22 cellular contexts compared by ENCODE assay signal in genomic region chr2:162016080-162016479, GRCh38. TPM values are rescaled to one million over a fixed set of nuclear protein-coding genes. Genes with fewer than 3 reads are reported as not detected.
A peak's percentile ranks its signal among the peaks of the same experiment; 100 is the strongest.
DNase-seq lines count a peak whose midpoint lies in the region; ATAC-seq and TF ChIP-seq lines count a peak whose summit lies in the region.
"Had no signal": no experiment of that assay in that cellular context is flagged by ENCODE, and none has a peak within 500 bp of the region (broad histone marks: within the 10 kb centered on the region; RNA-seq: fewer than 3 reads in every experiment).

No MANE protein-coding gene starts in this region.

- dilution Hi-C loops in IMR-90 (cut with HindIII; ENCODE audit: low sequenced_read_pairs, unreplicated experiment) = no loop called here

- no peak for TF ChIP-seq RAD21 in IMR-90 (IDR thresholded peaks at IDR 0.05; ENCODE audit: low read length)

- CTCF ChIA-PET in IMR-90 (lab: Yijun Ruan, JAX) = no interaction called here

- no peak overlapping the region for H2BK120ac ChIP-seq in IMR-90 (ENCODE audit: low read depth, low read length)

- no peak overlapping the region for H2AK9ac ChIP-seq in IMR-90 (replicated peaks; ENCODE audit: low read depth, low read length, poor library complexity)

- H3K9me3 ChIP-seq in CD4-positive, CD25-positive, alpha-beta regulatory T cell (ENCODE audit: control insufficient read depth in 2 of 2, low read length in 2 of 2) = no peaks in the 10 kb centered on the region
- H3K9me3 ChIP-seq in IMR-90 (ENCODE audit: control insufficient read depth, insufficient read depth, low read length) (no peaks in the 10 kb centered on the region), gastrocnemius medialis (no peaks in the 10 kb centered on the region)
- H3K9me3 ChIP-seq: HAP-1 had no signal

- no peaks in the 10 kb centered on the region for H3K79me1 ChIP-seq in IMR-90 (ENCODE audit: low read depth in 1 of 2, low read length in 2 of 2)

- peaks cover 84% of the 10 kb centered on the region for H3K36me3 Mint-ChIP-seq in T-helper 1 cell treated with Interleukin-12 subunit alpha and Interleukin-12 subunit beta and Interleukin-4 antibody, amounts not matched to agents 30 μg/mL and 1 μg/mL, for 36 hours (ENCODE audit: low read depth)
- H3K36me3 Mint-ChIP-seq in CD4-positive, CD25-positive, alpha-beta regulatory T cell = peaks cover 31% of the 10 kb centered on the region
- peaks cover 89% of the 10 kb centered on the region for H3K36me3 Mint-ChIP-seq in activated T-helper 17 cell treated with anti-CD3 and anti-CD28 coated beads, Interleukin-2, amount 50 U/mL, for 72 hours (ENCODE audit: low read depth)

- H3K9me1 ChIP-seq in IMR-90 (ENCODE audit: insufficient read depth, low read length) = peaks cover 2% of the 10 kb centered on the region; the same call in 1 of the 2 replicates

- peaks cover 35% of the 10 kb centered on the region for H3K4me1 ChIP-seq in CD4-positive, CD25-positive, alpha-beta regulatory T cell (ENCODE audit: control insufficient read depth, insufficient read depth, low read length, poor library complexity, severe bottlenecking)
- H3K4me1 ChIP-seq in IMR-90 (ENCODE audit: control insufficient read depth, insufficient read depth, low read length) = no peaks in the 10 kb centered on the region
- H3K4me1 ChIP-seq in gastrocnemius medialis = no peaks in the 10 kb centered on the region

- POLR2A ChIA-PET in IMR-90 (lab: Charles Lee; ENCODE audit: unreplicated experiment) = no interaction called here

- intact Hi-C loops in IMR-90 (cut with micrococcal nuclease) = no loop called here
- intact Hi-C loops in gastrocnemius medialis (cut with DNase I; ENCODE audit: low total_unique reads) = no loop called here

- H4K5ac ChIP-seq in IMR-90 (ENCODE audit: low read depth, low read length) = no peak overlapping the region

- in situ Hi-C loops in IMR-90 (cut with MboI; ENCODE audit: low sequenced_read_pairs) (no loop called here), gastrocnemius medialis (cut with MboI; ENCODE audit: low sequenced_read_pairs in 4 of 4) (loop anchor here in 2 of 4 donors (10.0 to 25.0 kb wide), 2 partner anchors 109 to 296 kb away; partner anchors contain the start of gene IFIH1 (in 1 of the 2))

- DNase-seq in T-helper 1 cell (no peak), IMR-90 (no peak), NCI-H2227 treated with DMSO at 0.1 percent for 48 hours (lab: John Stamatoyannopoulos, UW) (no peak), substantia nigra (lab: John Stamatoyannopoulos, UW) (no peak), gastrocnemius medialis (no peak)
- DNase-seq in CD4-positive, CD25-positive, alpha-beta regulatory T cell = no peak
- DNase-seq: DMS53, GM23248, KG1, MV-4-11, NCI-H1417, NCI-H187, NCI-H2107, NCI-H226, NCI-H524 treated with DMSO at 0.1 percent for 48 hours, PC-3 had no signal

- H3K36me3 ChIP-seq in CD4-positive, CD25-positive, alpha-beta regulatory T cell (ENCODE audit: control insufficient read depth, insufficient read depth, low read length) = peaks cover 4% of the 10 kb centered on the region
- H3K36me3 ChIP-seq in IMR-90 (ENCODE audit: control insufficient read depth, insufficient read depth, low read length) (peaks cover 16% of the 10 kb centered on the region), gastrocnemius medialis (no peaks in the 10 kb centered on the region)
- H3K36me3 ChIP-seq: HAP-1 had no signal

- H3K9ac ChIP-seq in IMR-90 (ENCODE audit: low read depth, low read length) = no peak overlapping the region
- H3K9ac ChIP-seq: GM23248 had no signal

- peaks cover 61% of the 10 kb centered on the region for H3K4me1 Mint-ChIP-seq in T-helper 1 cell treated with Interleukin-12 subunit alpha and Interleukin-12 subunit beta and Interleukin-4 antibody, amounts not matched to agents 30 μg/mL and 1 μg/mL, for 36 hours (ENCODE audit: low read depth)
- peaks cover 26 to 52% (median 42%) of the 10 kb centered on the region in 4 donors for H3K4me1 Mint-ChIP-seq in CD4-positive, CD25-positive, alpha-beta regulatory T cell
- H3K4me1 Mint-ChIP-seq in activated T-helper 17 cell treated with anti-CD3 and anti-CD28 coated beads, Interleukin-2, amount 50 U/mL, for 72 hours = peaks cover 39% of the 10 kb centered on the region

- H3K27ac Mint-ChIP-seq in T-helper 1 cell treated with Interleukin-12 subunit alpha and Interleukin-12 subunit beta and Interleukin-4 antibody, amounts not matched to agents 30 μg/mL and 1 μg/mL, for 36 hours = peak overlapping the region; percentile 90
- peak overlapping the region in 2 of 3 donors; percentile 89 to 94 for H3K27ac Mint-ChIP-seq in CD4-positive, CD25-positive, alpha-beta regulatory T cell
- peak overlapping the region; percentile 26 for H3K27ac Mint-ChIP-seq in activated T-helper 17 cell treated with anti-CD3 and anti-CD28 coated beads, Interleukin-2, amount 50 U/mL, for 72 hours
- H3K27ac Mint-ChIP-seq: B cell had no signal

- no peak overlapping the region for H2AK5ac ChIP-seq in IMR-90 (ENCODE audit: low read depth, low read length)

- no peak overlapping the region for H3K23ac ChIP-seq in IMR-90 (ENCODE audit: low read depth, low read length)

- peak overlapping the region; percentile 23 for H3K4me3 Mint-ChIP-seq in T-helper 1 cell treated with Interleukin-12 subunit alpha and Interleukin-12 subunit beta and Interleukin-4 antibody, amounts not matched to agents 30 μg/mL and 1 μg/mL, for 36 hours
- peak overlapping the region in 1 of 4 donors; percentile 13 for H3K4me3 Mint-ChIP-seq in CD4-positive, CD25-positive, alpha-beta regulatory T cell
- peak overlapping the region; percentile 34 for H3K4me3 Mint-ChIP-seq in activated T-helper 17 cell treated with anti-CD3 and anti-CD28 coated beads, Interleukin-2, amount 50 U/mL, for 72 hours
- H3K4me3 Mint-ChIP-seq: B cell had no signal

- H2AFZ ChIP-seq in IMR-90 (replicated peaks; ENCODE audit: low read length, poor library complexity) = no peak overlapping the region
- H2AFZ ChIP-seq: GM23248 had no signal

- no peak overlapping the region for H4K8ac ChIP-seq in IMR-90 (ENCODE audit: low read depth in 2 of 2, low read length in 2 of 2)

- no peak overlapping the region for H3K14ac ChIP-seq in IMR-90 (replicated peaks; ENCODE audit: low read depth, low read length)

- H3K27me3 ChIP-seq in CD4-positive, CD25-positive, alpha-beta regulatory T cell (ENCODE audit: control insufficient read depth, insufficient read depth, low read length) = no peaks in the 10 kb centered on the region
- H3K27me3 ChIP-seq in IMR-90 (ENCODE audit: control insufficient read depth, insufficient read depth, low read length) (no peaks in the 10 kb centered on the region), gastrocnemius medialis (no peaks in the 10 kb centered on the region)

- no peaks in the 10 kb centered on the region for H3K27me3 Mint-ChIP-seq in T-helper 1 cell treated with Interleukin-12 subunit alpha and Interleukin-12 subunit beta and Interleukin-4 antibody, amounts not matched to agents 30 μg/mL and 1 μg/mL, for 36 hours (ENCODE audit: low read depth)
- no peaks in the 10 kb centered on the region for H3K27me3 Mint-ChIP-seq in CD4-positive, CD25-positive, alpha-beta regulatory T cell
- no peaks in the 10 kb centered on the region for H3K27me3 Mint-ChIP-seq in activated T-helper 17 cell treated with anti-CD3 and anti-CD28 coated beads, Interleukin-2, amount 50 U/mL, for 72 hours

- TF ChIP-seq POLR2A in IMR-90 (IDR thresholded peaks at IDR 0.05; ENCODE audit: low read depth, low read length) (no peak), gastrocnemius medialis (IDR thresholded peaks at IDR 0.05) (no peak)

- TF ChIP-seq CTCF in IMR-90 (conservative IDR thresholded peaks at IDR 0.05; ENCODE audit: low read depth, low read length) (no peak), gastrocnemius medialis (IDR thresholded peaks at IDR 0.05 in 4 of 5, conservative IDR thresholded peaks at IDR 0.05 in 1 of 5) (no peak)

- no peak overlapping the region for H3K18ac ChIP-seq in IMR-90 (ENCODE audit: low read depth, low read length)

- no peaks in the 10 kb centered on the region for H3K9me3 Mint-ChIP-seq in T-helper 1 cell treated with Interleukin-12 subunit alpha and Interleukin-12 subunit beta and Interleukin-4 antibody, amounts not matched to agents 30 μg/mL and 1 μg/mL, for 36 hours
- H3K9me3 Mint-ChIP-seq in CD4-positive, CD25-positive, alpha-beta regulatory T cell = no peaks in the 10 kb centered on the region
- H3K9me3 Mint-ChIP-seq in activated T-helper 17 cell treated with anti-CD3 and anti-CD28 coated beads, Interleukin-2, amount 50 U/mL, for 72 hours = no peaks in the 10 kb centered on the region

- H2BK5ac ChIP-seq in IMR-90 (ENCODE audit: low read depth, low read length, poor library complexity, severe bottlenecking) = no peak overlapping the region

- H3K27ac ChIP-seq in CD4-positive, CD25-positive, alpha-beta regulatory T cell (ENCODE audit: insufficient read depth, low read length, poor library complexity, severe bottlenecking) = peak overlapping the region; percentile 36
- no peak overlapping the region for H3K27ac ChIP-seq in IMR-90 (ENCODE audit: insufficient read depth, low read length)
- H3K27ac ChIP-seq in substantia nigra (ENCODE audit: low read depth, low read length, poor library complexity, severe bottlenecking) = no peak overlapping the region
- no peak overlapping the region for H3K27ac ChIP-seq in gastrocnemius medialis
- H3K27ac ChIP-seq: 22Rv1, GM23248, RWPE1 had no signal

- H3K4me3 ChIP-seq in CD4-positive, CD25-positive, alpha-beta regulatory T cell (ENCODE audit: low read depth, low read length) = no peak overlapping the region
- no peak overlapping the region for H3K4me3 ChIP-seq in IMR-90 (ENCODE audit: insufficient read depth, low read depth, low read length)
- H3K4me3 ChIP-seq in gastrocnemius medialis = no peak overlapping the region
- H3K4me3 ChIP-seq: GM23248, HAP-1 had no signal

- whole genome bisulfite sequencing in IMR-90 (ENCODE audit: extremely low coverage in 2 of 2, insufficient read length in 1 of 2), 2 experiments = no CpG with 5 or more reads among the region's 2 CpGs

- no peak overlapping the region for H3K4me2 ChIP-seq in IMR-90 (ENCODE audit: low read depth, low read length)

- H3K4ac ChIP-seq in IMR-90 (ENCODE audit: low read depth, low read length) = no peak overlapping the region

- H3K56ac ChIP-seq in IMR-90 (ENCODE audit: extremely low read depth, insufficient read depth, low read length) = no peak overlapping the region

- no peak overlapping the region for H2BK15ac ChIP-seq in IMR-90 (ENCODE audit: low read depth, low read length)

- H2BK20ac ChIP-seq in IMR-90 (ENCODE audit: low read depth, low read length) = no peak overlapping the region

- H4K91ac ChIP-seq in IMR-90 (ENCODE audit: insufficient read depth, low read depth, low read length) = no peak overlapping the region

- no peaks in the 10 kb centered on the region for H4K20me1 ChIP-seq in IMR-90 (ENCODE audit: insufficient read depth, low read length)

- no TSS peak for BruUV-seq in IMR-90 (replicated peaks; lab: Mats Ljungman, UMichigan)

- no peak for ATAC-seq in CD4-positive, CD25-positive, alpha-beta regulatory T cell (ENCODE audit: low read depth in 2 of 2)
- no peak for ATAC-seq in IMR-90 (ENCODE audit: low read depth)
- no peak for ATAC-seq in activated T-helper 17 cell treated with anti-CD3 and anti-CD28 coated beads, Interleukin-2, amount 50 U/mL, for 72 hours (replicated peaks)
- no peak for ATAC-seq in gastrocnemius medialis
- ATAC-seq: PC-3 had no signal

RNA-seq across cellular contexts. Expression of gene DPP4, which starts 57.9 kb away (rescaled TPM):
- 12.6 TPM for total RNA-seq in CD4-positive, CD25-positive, alpha-beta regulatory T cell
- polyA plus RNA-seq in CD4-positive, CD25-positive, alpha-beta regulatory T cell = 10 to 100 TPM; 22.3 to 40.8 (median 29.9) TPM
- total RNA-seq in IMR-90 (2012; rRNA removed) (19.0 and 24.2 TPM in 2 replicates), gastrocnemius medialis (1 to 10 TPM; 2.2 to 7.9 (median 3.7) TPM)
- 9.8 and 13.2 TPM in 2 replicates for polyA plus RNA-seq in IMR-90 (2012; rRNA removed)
- 3.2 and 3.9 TPM in 2 replicates for polyA plus RNA-seq in IMR-90 (2012; cell fraction: cytosol; rRNA removed)
- polyA plus RNA-seq in IMR-90 (2012; cell fraction: nucleus; rRNA removed; ENCODE audit: low replicate concordance) = 2.3 and 20.0 TPM in 2 replicates
- 10 to 100 TPM; 34.6 to 97.7 TPM for total RNA-seq in activated T-helper 17 cell treated with anti-CD3 and anti-CD28 coated beads, Interleukin-2, amount 50 U/mL, for 72 hours

Comparison
In these comparisons a context has a peak if more than half of its experiments do, and no peak if none do; other contexts are left out.
1. H3K27ac Mint-ChIP-seq: peak in every context shown above with its lines; median percentile 92 in CD4-positive, CD25-positive, alpha-beta regulatory T cell; 90 in T-helper 1 cell treated with Interleukin-12 subunit alpha and Interleukin-12 subunit beta and Interleukin-4 antibody, amounts not matched to agents 30 μg/mL and 1 μg/mL, for 36 hours; 26 in activated T-helper 17 cell treated with anti-CD3 and anti-CD28 coated beads, Interleukin-2, amount 50 U/mL, for 72 hours.